9 cellular contexts compared by ENCODE assay signal in genomic region chr6:133551847-133552331, GRCh38.
DNase-seq lines count a peak whose midpoint lies in the region; ATAC-seq and TF ChIP-seq lines count a peak whose summit lies in the region.
"Had no signal": no experiment of that assay in that cellular context is flagged by ENCODE, and none has a peak within 500 bp of the region (broad histone marks: within the 10 kb centered on the region; RNA-seq: fewer than 3 reads in every experiment).

No MANE protein-coding gene starts in this region.

- no peaks in the 10 kb centered on the region for H4K20me1 ChIP-seq in neural progenitor cell (ENCODE audit: low read depth)

- peaks cover 7% of the 10 kb centered on the region for H3K27me3 Mint-ChIP-seq in brain
- peaks cover 33% of the 10 kb centered on the region for H3K27me3 Mint-ChIP-seq in type B pancreatic cell
- peaks cover 28% of the 10 kb centered on the region for H3K27me3 Mint-ChIP-seq in neural progenitor cell (ENCODE audit: insufficient read depth, low read depth)

- H3K36me3 Mint-ChIP-seq in brain, result no peaks in the 10 kb centered on the region
- H3K36me3 Mint-ChIP-seq in type B pancreatic cell, result no peaks in the 10 kb centered on the region
- no peaks in the 10 kb centered on the region for H3K36me3 Mint-ChIP-seq in neural progenitor cell

- H3K4me3 Mint-ChIP-seq in brain (peak overlapping the region in 2 of 5 experiments; percentile 37 to 60), type B pancreatic cell (no peak overlapping the region), neural progenitor cell (no peak overlapping the region)

- no peaks in the 10 kb centered on the region for H3K27me3 ChIP-seq in neural progenitor cell
- H3K27me3 ChIP-seq in suprapubic skin, result no peaks in the 10 kb centered on the region

- DNase-seq in HK-2 (ENCODE audit: unreplicated experiment) (peak; percentile 5), kidney tubule cell (ENCODE audit: low spot score) (peak; percentile 73), type B pancreatic cell (ENCODE audit: extremely low spot score, unreplicated experiment) (no peak), neural progenitor cell (ENCODE audit: low spot score) (no peak), suprapubic skin (ENCODE audit: low spot score in 2 of 2) (no peak)
- DNase-seq: midbrain, MM.1S had no signal

- H3K9ac ChIP-seq in neural progenitor cell, result no peak overlapping the region

- no peak for ATAC-seq in HG03520 (IDR thresholded peaks at IDR 0.05; ENCODE audit: unreplicated experiment)

- peak overlapping the region in 4 of 5 experiments; percentile 24 to 90 (median 65) for H3K27ac Mint-ChIP-seq in brain
- peak overlapping the region; percentile 11 for H3K27ac Mint-ChIP-seq in type B pancreatic cell
- H3K27ac Mint-ChIP-seq in neural progenitor cell, result no peak overlapping the region

- H3K27ac ChIP-seq in neural progenitor cell (no peak overlapping the region), suprapubic skin (no peak overlapping the region)

- H3K9me3 Mint-ChIP-seq in brain (peaks cover 0 to 4% (median 0%) of the 10 kb centered on the region in 5 experiments), type B pancreatic cell (no peaks in the 10 kb centered on the region), neural progenitor cell (no peaks in the 10 kb centered on the region)

- TF ChIP-seq EP300 in suprapubic skin (IDR thresholded peaks at IDR 0.05), result no peak

- H3K4me1 ChIP-seq in neural progenitor cell, result peaks cover 52% of the 10 kb centered on the region
- no peaks in the 10 kb centered on the region for H3K4me1 ChIP-seq in suprapubic skin

- H3K79me2 ChIP-seq in neural progenitor cell (ENCODE audit: low read depth), result no peaks in the 10 kb centered on the region

- TF ChIP-seq POLR2A in suprapubic skin (IDR thresholded peaks at IDR 0.05), result no peak

- H3K4me2 ChIP-seq in neural progenitor cell, result no peak overlapping the region

- no peak overlapping the region for H2AFZ ChIP-seq in neural progenitor cell (replicated peaks)

- peaks cover 37% of the 10 kb centered on the region for H3F3A ChIP-seq in neural progenitor cell (ENCODE audit: low read depth)

- no peaks in the 10 kb centered on the region for H3K9me3 ChIP-seq in neural progenitor cell (ENCODE audit: low read depth)
- H3K9me3 ChIP-seq in suprapubic skin, result no peaks in the 10 kb centered on the region

- H3K36me3 ChIP-seq in neural progenitor cell (no peaks in the 10 kb centered on the region), suprapubic skin (no peaks in the 10 kb centered on the region)

- WGBS in suprapubic skin, result 34% methylated on average over 6 of the region's 6 CpGs

- no peak overlapping the region for H3K4me3 ChIP-seq in neural progenitor cell
- no peak overlapping the region for H3K4me3 ChIP-seq in suprapubic skin

- TF ChIP-seq CTCF in brain (conservative IDR thresholded peaks at IDR 0.05), result no peak
- TF ChIP-seq CTCF in type B pancreatic cell (conservative IDR thresholded peaks at IDR 0.05), result no peak
- no peak for TF ChIP-seq CTCF in neural progenitor cell (IDR thresholded peaks at IDR 0.05)
- TF ChIP-seq CTCF in suprapubic skin (IDR thresholded peaks at IDR 0.05), result no peak

- H3K4me1 Mint-ChIP-seq in brain (peaks cover 50% of the 10 kb centered on the region), type B pancreatic cell (ENCODE audit: unreplicated experiment) (peaks cover 22% of the 10 kb centered on the region), neural progenitor cell (peaks cover 39% of the 10 kb centered on the region)

Comparison
In these comparisons a context has a peak if more than half of its experiments do, and no peak if none do; other contexts are left out.
1. DNase-seq: peak in HK-2 (single experiment) and kidney tubule cell (single experiment); none in type B pancreatic cell (single experiment), neural progenitor cell (single experiment) and suprapubic skin (0 of 2).